Comparison of ENCODE assay signal across 24 cellular contexts in the genomic region with DNA sequence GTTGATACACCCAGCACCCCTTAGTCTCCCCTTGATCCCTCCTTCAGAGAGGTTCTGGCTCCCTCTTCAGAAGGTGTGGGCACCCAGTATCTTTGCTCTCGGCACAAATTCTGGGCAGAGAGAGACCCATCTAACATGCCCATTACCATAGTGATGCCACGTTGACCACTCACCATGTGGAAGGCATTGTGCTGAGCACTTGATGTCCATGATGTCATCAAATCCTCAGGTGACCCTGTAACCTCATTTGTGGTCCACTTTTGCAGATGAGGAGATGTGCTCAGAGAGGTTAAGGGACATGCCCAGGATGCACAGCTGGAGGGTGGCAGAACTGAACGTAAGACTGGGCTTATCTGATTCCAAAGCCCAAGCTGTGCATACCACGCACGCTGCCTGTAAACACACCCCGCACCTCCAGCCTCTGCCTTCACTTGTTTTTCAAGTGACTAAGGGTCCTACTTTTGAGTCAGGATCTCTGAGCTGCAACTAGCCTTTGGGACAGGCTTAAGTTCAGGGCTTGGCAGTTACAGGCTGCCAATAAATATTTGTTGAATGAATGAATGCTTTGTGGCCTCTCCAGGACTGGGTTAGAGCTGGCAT. TPM values are rescaled to one million over a fixed set of nuclear protein-coding genes. Genes with fewer than 3 reads are reported as not detected.
DNase-seq lines count a peak whose midpoint lies in the region; ATAC-seq, FAIRE-seq and TF ChIP-seq lines count a peak whose summit lies in the region.
"Had no signal": no experiment of that assay in that cellular context is flagged by ENCODE, and none has a peak within 500 bp of the region (broad histone marks: within the 10 kb centered on the region; RNA-seq: fewer than 3 reads in every experiment).

No MANE protein-coding gene starts in this region.

- 80% methylated on average over 6 of the region's 6 CpGs for WGBS in right cardiac atrium

- TF ChIP-seq CTCF in bronchial epithelial cell (IDR thresholded peaks at IDR 0.05; ENCODE audit: insufficient read depth, low read length, severe bottlenecking) (no peak), lower lobe of right lung (IDR thresholded peaks at IDR 0.05) (no peak)

- H3K36me3 ChIP-seq in bronchial epithelial cell (ENCODE audit: control insufficient read depth, insufficient read depth, low read length) (no peaks in the 10 kb centered on the region), lower lobe of right lung (no peaks in the 10 kb centered on the region)

- peaks cover 9% of the 10 kb centered on the region for H3K4me1 ChIP-seq in right cardiac atrium (ENCODE audit: control insufficient read depth, insufficient read depth, low read length)
- peaks cover 9% of the 10 kb centered on the region for H3K4me1 ChIP-seq in lower lobe of right lung

- FAIRE-seq in bronchial epithelial cell (lab: Jason Lieb, UNC) = peak; percentile 13
- FAIRE-seq: colon, endometrium, small intestine had no signal

- intact Hi-C loops in Right ventricle myocardium superior (cut with DNase I) = no loop called here
- intact Hi-C loops in right cardiac atrium (cut with DNase I) = loop anchor here in 1 of 4 donors (10.0 kb wide), 1 partner anchor 70 kb away; no protein-coding TSS in a partner anchor
- intact Hi-C loops in lower lobe of right lung (cut with DNase I) = no loop called here

- H3K27me3 ChIP-seq in right cardiac atrium (ENCODE audit: control insufficient read depth, insufficient read depth) (no peaks in the 10 kb centered on the region), bronchial epithelial cell (ENCODE audit: control insufficient read depth, insufficient read depth, low read length) (no peaks in the 10 kb centered on the region), lower lobe of right lung (ENCODE audit: low read depth) (no peaks in the 10 kb centered on the region)

- H3K27ac ChIP-seq in right cardiac atrium (ENCODE audit: low read length) (no peak overlapping the region), lower lobe of right lung (no peak overlapping the region)

- DNase-seq in Right ventricle myocardium superior = peak; percentile 11
- no peak for DNase-seq in right cardiac atrium
- peak; percentile 79 for DNase-seq in bronchial epithelial cell (ENCODE audit: low read depth)
- DNase-seq in lower lobe of right lung = peak; percentile 11
- no peak for DNase-seq in DMS153 (lab: John Stamatoyannopoulos, UW)
- DNase-seq: ACHN; activated CD4-positive, alpha-beta T cell treated with anti-CD3 and anti-CD28 coated beads, Interleukin-2, amount 50 U/mL, for 1 hour; activated naive CD4-positive, alpha-beta T cell treated with anti-CD3 and anti-CD28 coated beads, Interleukin-2, amount 10 ng/mL, durations not matched to agents 7 days and 5 days; CD4-positive, alpha-beta memory T cell; DMS53; foreskin melanocyte; kidney glomerular epithelial cell; mesendoderm; NCI-H1105 treated with DMSO at 0.1 percent for 48 hours; NCI-H524; small intestine; stimulated activated CD4-positive, alpha-beta T cell treated with anti-CD3 and anti-CD28 coated beads, Interleukin-2, amount 100 ng/mL, for 48 hours; SW 1271 had no signal

- H3K4me3 ChIP-seq in right cardiac atrium (ENCODE audit: low read length) (no peak overlapping the region), bronchial epithelial cell (ENCODE audit: low read depth, low read length) (no peak overlapping the region), lower lobe of right lung (no peak overlapping the region)

- ATAC-seq in Right ventricle myocardium superior (ENCODE audit: poor library complexity) = no peak
- no peak for ATAC-seq in right cardiac atrium
- no peak for ATAC-seq in lower lobe of right lung
- ATAC-seq in GM18867 (IDR thresholded peaks at IDR 0.05; ENCODE audit: unreplicated experiment) = no peak
- no peak for ATAC-seq in HG03571 (IDR thresholded peaks at IDR 0.05; ENCODE audit: unreplicated experiment)
- no peak for ATAC-seq in GM19455 (IDR thresholded peaks at IDR 0.05; ENCODE audit: unreplicated experiment)
- ATAC-seq: naive thymus-derived CD8-positive, alpha-beta T cell had no signal

- H3K9me3 ChIP-seq in right cardiac atrium (ENCODE audit: control insufficient read depth, low read length) = no peaks in the 10 kb centered on the region
- no peaks in the 10 kb centered on the region for H3K9me3 ChIP-seq in lower lobe of right lung

RNA-seq across cellular contexts. Expression of a gene that starts 55.2 kb away (rescaled TPM):
- total RNA-seq in Right ventricle myocardium superior (123 TPM), right cardiac atrium (100 to 1,000 TPM in 2 of 4 donors, 10 to 100 TPM in 2; 52.8 to 133 (median 96.0) TPM), bronchial epithelial cell (under 0.01 and 0.26 TPM in 2 replicates), lower lobe of right lung (15.5 TPM)
- polyA plus RNA-seq in right cardiac atrium = 80.6 TPM
- total RNA-seq: CD4-positive, alpha-beta memory T cell; naive thymus-derived CD8-positive, alpha-beta T cell had no signal
- polyA plus RNA-seq: CD4-positive, alpha-beta memory T cell; naive thymus-derived CD8-positive, alpha-beta T cell had no signal

Comparison
In these comparisons a context has a peak if more than half of its experiments do, and no peak if none do; other contexts are left out.
1. DNase-seq: peak in Right ventricle myocardium superior (single experiment), bronchial epithelial cell (single experiment) and lower lobe of right lung (single experiment); none in right cardiac atrium (0 of 3) and DMS153 (single experiment).
2. RNA of a gene that starts 55.2 kb away (total RNA-seq): 123 TPM in Right ventricle myocardium superior (single experiment), 52.8 to 133 TPM in right cardiac atrium and 15.5 TPM in lower lobe of right lung (single experiment); under 0.01 to 0.26 TPM in bronchial epithelial cell; every median in the first group is over 10 times any median in the second.